In genomic region chr2:136207030-136207623, GRCh38 we compare ENCODE assay signal across 8 cellular contexts.
A peak's percentile ranks its signal among the peaks of the same experiment; 100 is the strongest.
DNase-seq lines count a peak whose midpoint lies in the region; ATAC-seq and TF ChIP-seq lines count a peak whose summit lies in the region.

No MANE protein-coding gene starts in this region.

- DNase-seq in stimulated activated CD4-positive, alpha-beta T cell treated with anti-CD3 and anti-CD28 coated beads, Interleukin-4, amount 100 ng/mL, for 24 hours: peak; percentile 12
- no peak for DNase-seq in stimulated activated CD4-positive, alpha-beta T cell treated with anti-CD3 and anti-CD28 coated beads, Interleukin-12 subunit alpha, Interleukin-12 subunit beta, amount 100 ng/mL, for 4 hours
- DNase-seq in SKM-1 (lab: John Stamatoyannopoulos, UW; ENCODE audit: unreplicated experiment): peak; percentile 85
- peak; percentile 31 to 67 for DNase-seq in tibial artery
- DNase-seq in NCI-H128 (lab: John Stamatoyannopoulos, UW; ENCODE audit: unreplicated experiment): no peak
- DNase-seq in NCI-H526 treated with DMSO at 0.1 percent for 48 hours (lab: John Stamatoyannopoulos, UW): no peak
- DNase-seq in dorsolateral prefrontal cortex: no peak

- H3K36me3 ChIP-seq in tibial artery: no peaks in the 10 kb centered on the region

- no peak overlapping the region for H3K4me3 ChIP-seq in tibial artery
- no peak overlapping the region for H3K4me3 ChIP-seq in dorsolateral prefrontal cortex

- peak; percentile 41 for ATAC-seq in HG02981 (IDR thresholded peaks at IDR 0.05; ENCODE audit: unreplicated experiment)

- no peaks in the 10 kb centered on the region for H3K4me1 ChIP-seq in tibial artery

- TF ChIP-seq CTCF in tibial artery (IDR thresholded peaks at IDR 0.05) (no peak), dorsolateral prefrontal cortex (IDR thresholded peaks at IDR 0.05 in 54 of 56, conservative IDR thresholded peaks at IDR 0.05 in 2 of 56; ENCODE audit: low read depth in 1 of 56, partially characterized antibody in 56 of 56) (no peak)

- intact Hi-C loops in tibial artery (cut with DNase I; ENCODE audit: low total_unique reads): no loop called here
- intact Hi-C loops in dorsolateral prefrontal cortex (cut with DNase I): no loop called here

- H3K27ac ChIP-seq in tibial artery (no peak overlapping the region), dorsolateral prefrontal cortex (no peak overlapping the region)

- H3K9me3 ChIP-seq in tibial artery: no peaks in the 10 kb centered on the region

- no peaks in the 10 kb centered on the region for H3K27me3 ChIP-seq in tibial artery
- peaks cover 0 to 7% (median 0%) of the 10 kb centered on the region in 45 donors for H3K27me3 ChIP-seq in dorsolateral prefrontal cortex

Comparison
In these comparisons a context has a peak if more than half of its experiments do, and no peak if none do; other contexts are left out.
1. DNase-seq: peak in stimulated activated CD4-positive, alpha-beta T cell treated with anti-CD3 and anti-CD28 coated beads, Interleukin-4, amount 100 ng/mL, for 24 hours (single experiment), SKM-1 (single experiment) and tibial artery (2 of 2); none in stimulated activated CD4-positive, alpha-beta T cell treated with anti-CD3 and anti-CD28 coated beads, Interleukin-12 subunit alpha, Interleukin-12 subunit beta, amount 100 ng/mL, for 4 hours (single experiment), NCI-H128 (single experiment), NCI-H526 treated with DMSO at 0.1 percent for 48 hours (single experiment) and dorsolateral prefrontal cortex (0 of 10).